9 cellular contexts compared by ENCODE assay signal in genomic region chr11:4606231-4607015, GRCh38. TPM values are rescaled to one million over a fixed set of nuclear protein-coding genes. Genes with fewer than 3 reads are reported as not detected.
A peak's percentile ranks its signal among the peaks of the same experiment; 100 is the strongest.
DNase-seq lines count a peak whose midpoint lies in the region; ATAC-seq and TF ChIP-seq lines count a peak whose summit lies in the region.
"Had no signal": no experiment of that assay in that cellular context is flagged by ENCODE, and none has a peak within 500 bp of the region (broad histone marks: within the 10 kb centered on the region; RNA-seq: fewer than 3 reads in every experiment).

No MANE protein-coding gene starts in this region.

- no peak for TF ChIP-seq POLR2A in esophagus muscularis mucosa (IDR thresholded peaks at IDR 0.05; ENCODE audit: low read depth)

- peak; percentile 20 for DNase-seq in NCI-H146 (lab: John Stamatoyannopoulos, UW)
- DNase-seq in NCI-H146 treated with DMSO at 0.1 percent for 48 hours (lab: John Stamatoyannopoulos, UW; ENCODE audit: unreplicated experiment), result no peak
- peak; percentile 61 for DNase-seq in NCI-H774 (lab: John Stamatoyannopoulos, UW)
- peak; percentile 5 for DNase-seq in esophagus muscularis mucosa (ENCODE audit: extremely low spot score)
- DNase-seq in skeletal muscle cell (ENCODE audit: low read depth), result peak; percentile 31
- no peak for DNase-seq in NCI-H526 (lab: John Stamatoyannopoulos, UW)
- DNase-seq: anterior cingulate cortex had no signal

- TF ChIP-seq EP300 in esophagus muscularis mucosa (IDR thresholded peaks at IDR 0.05), result no peak

- H3K27me3 ChIP-seq in esophagus muscularis mucosa, result no peaks in the 10 kb centered on the region

- H3K4me3 ChIP-seq in esophagus muscularis mucosa (peak overlapping the region; percentile 71 to 77 (median 74)), skeletal muscle cell (ENCODE audit: low read depth, low read length) (peak overlapping the region; percentile 73)

- H3K27ac ChIP-seq in esophagus muscularis mucosa (replicated peaks in 1 of 4), result no peak overlapping the region

- no peak for TF ChIP-seq CTCF in esophagus muscularis mucosa (IDR thresholded peaks at IDR 0.05)

- 68% methylated on average over 1 of the region's 1 CpG for WGBS in esophagus muscularis mucosa

- H3K36me3 ChIP-seq in esophagus muscularis mucosa, result peaks cover 8 to 42% (median 37%) of the 10 kb centered on the region in 4 donors

- ATAC-seq in GM21825 (IDR thresholded peaks at IDR 0.05; ENCODE audit: unreplicated experiment), result no peak
- no peak for ATAC-seq in HG02970 (IDR thresholded peaks at IDR 0.05; ENCODE audit: low FRiP score, unreplicated experiment)

- no peaks in the 10 kb centered on the region for H3K9me3 ChIP-seq in esophagus muscularis mucosa

- H3K4me1 ChIP-seq in esophagus muscularis mucosa, result peaks cover 16 to 34% (median 21%) of the 10 kb centered on the region in 4 donors

- intact Hi-C loops in esophagus muscularis mucosa (cut with DNase I), result no loop called here

RNA-seq across cellular contexts. Expression of gene TRIM68, which starts 1.6 kb away (rescaled TPM):
- total RNA-seq in esophagus muscularis mucosa, result 10 to 100 TPM in 2 of 4 donors, 1 to 10 TPM in 2; 8.8 to 16.8 (median 11.2) TPM

RNA-seq across cellular contexts. Expression of gene OR52I1, which starts 12.6 kb away (rescaled TPM):
- total RNA-seq in esophagus muscularis mucosa, result not detected

RNA-seq across cellular contexts. Expression of gene OR52I2, which starts 24.9 kb away (rescaled TPM):
- not detected for total RNA-seq in esophagus muscularis mucosa

RNA-seq across cellular contexts. Expression of gene OR51D1, which starts 30.9 kb away (rescaled TPM):
- not detected for total RNA-seq in esophagus muscularis mucosa

RNA-seq across cellular contexts. Expression of gene OR51E1, which starts 37.4 kb away (rescaled TPM):
- 1 to 10 TPM in 2 of 4 donors, under 1 TPM in 1, not detected in 1; 0.33 to 1.3 (median 1.2) TPM for total RNA-seq in esophagus muscularis mucosa

Comparison
In these comparisons a context has a peak if more than half of its experiments do, and no peak if none do; other contexts are left out.
1. DNase-seq: peak in NCI-H146 (single experiment), NCI-H774 (single experiment), esophagus muscularis mucosa (single experiment) and skeletal muscle cell (single experiment); none in NCI-H146 treated with DMSO at 0.1 percent for 48 hours (single experiment) and NCI-H526 (0 of 2).